ENCODE assay signal across 25 cellular contexts in genomic region chr4:189988892-189989431, GRCh38. TPM values are rescaled to one million over a fixed set of nuclear protein-coding genes. Genes with fewer than 3 reads are reported as not detected.
"Had no signal": no experiment of that assay in that cellular context is flagged by ENCODE, and none has a peak within 500 bp of the region (broad histone marks: within the 10 kb centered on the region; RNA-seq: fewer than 3 reads in every experiment).

No MANE protein-coding gene starts in this region.

- H3K4me1 Mint-ChIP-seq: activated CD4-positive, alpha-beta T cell treated with anti-CD3 and anti-CD28 coated beads, Interleukin-2, amount 10 ng/mL, durations not matched to agents 7 days and 5 days; central memory CD8-positive, alpha-beta T cell; immature natural killer cell; naive thymus-derived CD4-positive, alpha-beta T cell had no signal

- H3K4me3 Mint-ChIP-seq: activated CD4-positive, alpha-beta T cell treated with anti-CD3 and anti-CD28 coated beads, Interleukin-2, amount 10 ng/mL, durations not matched to agents 7 days and 5 days; activated T-cell treated with anti-CD3 and anti-CD28 coated beads, Interleukin-2, amount 50 U/mL, for 4 hours; central memory CD8-positive, alpha-beta T cell; immature natural killer cell; naive thymus-derived CD4-positive, alpha-beta T cell had no signal

- DNase-seq: activated CD4-positive, alpha-beta T cell treated with anti-CD3 and anti-CD28 coated beads, Interleukin-2, amount 10 ng/mL, durations not matched to agents 7 days and 5 days; activated CD4-positive, CD25-positive, alpha-beta regulatory T cell; activated CD8-positive, alpha-beta memory T cell treated with anti-CD3 and anti-CD28 coated beads, Interleukin-2, amount 50 U/mL, for 4 hours; activated naive CD4-positive, alpha-beta T cell treated with anti-CD3 and anti-CD28 coated beads, Interleukin-2, amount 50 U/mL, for 16 hours; activated T-cell treated with anti-CD3 and anti-CD28 coated beads, Interleukin-2, amount 50 U/mL, for 4 hours; colonic mucosa; heart right ventricle; immature natural killer cell; kidney glomerular epithelial cell; mesendoderm; naive thymus-derived CD4-positive, alpha-beta T cell; stimulated activated CD4-positive, alpha-beta T cell treated with anti-CD3 and anti-CD28 coated beads, Interleukin-4, amount 100 ng/mL, for 1 hour; stomach; T1000; trophoblast cell had no signal

- H3K27ac Mint-ChIP-seq: activated CD4-positive, alpha-beta T cell treated with anti-CD3 and anti-CD28 coated beads, Interleukin-2, amount 10 ng/mL, durations not matched to agents 7 days and 5 days; immature natural killer cell; naive thymus-derived CD4-positive, alpha-beta T cell had no signal

- H3K4me3 ChIP-seq: ascending aorta, colonic mucosa, esophagus muscularis mucosa, heart right ventricle, smooth muscle cell, stomach, vagina had no signal

- H3K9me3 Mint-ChIP-seq: activated CD4-positive, alpha-beta T cell treated with anti-CD3 and anti-CD28 coated beads, Interleukin-2, amount 10 ng/mL, durations not matched to agents 7 days and 5 days; activated T-cell treated with anti-CD3 and anti-CD28 coated beads, Interleukin-2, amount 50 U/mL, for 4 hours; central memory CD8-positive, alpha-beta T cell; immature natural killer cell had no signal

- H3K27me3 ChIP-seq: ascending aorta, colonic mucosa, stomach, vagina had no signal

- H3K4me2 ChIP-seq: smooth muscle cell had no signal

- H3K4me1 ChIP-seq: ascending aorta, colonic mucosa, esophagus muscularis mucosa, heart right ventricle, stomach, vagina had no signal

- H3K9me3 ChIP-seq: ascending aorta, colonic mucosa, esophagus muscularis mucosa, stomach, vagina had no signal

- H3K36me3 Mint-ChIP-seq: immature natural killer cell; naive thymus-derived CD4-positive, alpha-beta T cell had no signal

- H3K36me3 ChIP-seq: ascending aorta, colonic mucosa, esophagus muscularis mucosa, heart right ventricle, stomach, vagina had no signal

- H3K27ac ChIP-seq: ascending aorta, colonic mucosa, esophagus muscularis mucosa, heart right ventricle, stomach, vagina had no signal

- ATAC-seq: activated T-cell treated with anti-CD3 and anti-CD28 coated beads, Interleukin-2, amount 50 U/mL, for 4 hours; heart right ventricle; naive thymus-derived CD4-positive, alpha-beta T cell; sciatic nerve had no signal

RNA-seq across cellular contexts. Expression of gene FRG2, which starts 38.1 kb away (rescaled TPM):
- total RNA-seq: activated CD4-positive, alpha-beta T cell treated with anti-CD3 and anti-CD28 coated beads, Interleukin-2, amount 10 ng/mL, durations not matched to agents 7 days and 5 days; activated T-cell treated with anti-CD3 and anti-CD28 coated beads, Interleukin-2, amount 50 U/mL, for 4 hours; ascending aorta; colonic mucosa; esophagus muscularis mucosa; heart right ventricle; lower leg skin; mucosa of gallbladder; naive thymus-derived CD4-positive, alpha-beta T cell; osteocyte; sciatic nerve; smooth muscle cell; stomach; temporal lobe; vagina had no signal
